ENCODE assay signal across 20 cellular contexts in the genomic region with DNA sequence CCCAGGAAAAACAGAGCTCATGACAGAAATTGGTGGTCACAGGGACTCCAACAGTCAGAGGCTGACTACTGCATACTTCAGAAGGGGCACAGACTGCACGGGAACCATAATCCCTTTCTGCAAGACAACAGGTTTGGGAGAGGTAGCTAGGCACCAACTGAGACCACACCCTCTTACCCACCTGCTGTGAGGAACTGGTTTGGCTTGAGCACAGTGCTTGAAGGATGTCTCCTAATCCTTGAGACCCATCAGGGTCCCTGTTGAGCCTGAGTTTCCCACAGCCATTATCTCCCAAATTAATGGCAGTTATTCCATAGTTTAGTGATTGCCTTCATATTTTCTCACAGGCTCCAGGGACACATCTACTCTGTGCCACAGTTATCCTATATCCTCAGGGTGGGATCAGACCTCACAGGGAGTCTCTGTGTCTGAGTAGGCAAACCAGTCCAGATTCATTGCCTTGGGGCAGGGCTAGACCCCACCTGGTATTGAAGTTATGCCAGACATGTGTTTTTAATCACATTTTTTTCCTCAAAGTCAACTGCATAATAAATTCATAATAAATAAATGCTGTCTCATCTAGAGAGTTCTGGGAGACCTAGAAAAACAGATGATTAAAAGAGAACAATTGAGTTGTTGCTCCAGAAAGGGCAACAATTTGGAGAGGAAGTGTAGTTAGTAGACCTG. TPM values are rescaled to one million over a fixed set of nuclear protein-coding genes. Genes with fewer than 3 reads are reported as not detected.
DNase-seq lines count a peak whose midpoint lies in the region; ATAC-seq, FAIRE-seq and TF ChIP-seq lines count a peak whose summit lies in the region.
"Had no signal": no experiment of that assay in that cellular context is flagged by ENCODE, and none has a peak within 500 bp of the region (broad histone marks: within the 10 kb centered on the region; RNA-seq: fewer than 3 reads in every experiment).

No MANE protein-coding gene starts in this region.

- no peaks in the 10 kb centered on the region for H3K9me3 ChIP-seq in iPS-20b (ENCODE audit: insufficient read depth, low read depth, low read length)
- no peaks in the 10 kb centered on the region for H3K9me3 ChIP-seq in ovary
- H3K9me3 ChIP-seq in CD4-positive, alpha-beta T cell (ENCODE audit: control insufficient read depth, low read length) = no peaks in the 10 kb centered on the region
- H3K9me3 ChIP-seq in upper lobe of right lung = no peaks in the 10 kb centered on the region
- H3K9me3 ChIP-seq: neutrophil, tibial nerve had no signal

- ATAC-seq in SK-N-SH treated with all-trans-retinoic acid at 6 μM for 48 hours (peak; percentile 18; the same call in 2 of the 3 replicates), upper lobe of right lung (no peak)
- no peak for ATAC-seq in CD4-positive, alpha-beta T cell (ENCODE audit: poor library complexity)
- ATAC-seq: activated CD4-positive, CD25-positive, alpha-beta regulatory T cell treated with anti-CD3 and anti-CD28 coated beads, Interleukin-2, amount 50 U/mL, for 24 hours had no signal

- FAIRE-seq in HTR-8/SVneo (lab: Jason Lieb, UNC) = peak; percentile 23
- FAIRE-seq: frontal cortex, H54, RCC 7860 had no signal

- H3K27me3 ChIP-seq in iPS-20b (ENCODE audit: insufficient read depth, low read length) = no peaks in the 10 kb centered on the region
- H3K27me3 ChIP-seq in ovary = no peaks in the 10 kb centered on the region
- H3K27me3 ChIP-seq in CD4-positive, alpha-beta T cell (ENCODE audit: control insufficient read depth, insufficient read depth, low read length) = no peaks in the 10 kb centered on the region
- H3K27me3 ChIP-seq in upper lobe of right lung = no peaks in the 10 kb centered on the region
- H3K27me3 ChIP-seq: dorsolateral prefrontal cortex, tibial nerve had no signal

- no peaks in the 10 kb centered on the region for H3K36me3 ChIP-seq in iPS-20b (ENCODE audit: insufficient read depth, low read depth, low read length)
- H3K36me3 ChIP-seq in ovary = no peaks in the 10 kb centered on the region
- no peaks in the 10 kb centered on the region for H3K36me3 ChIP-seq in upper lobe of right lung
- H3K36me3 ChIP-seq: neutrophil, tibial nerve had no signal

- no peaks in the 10 kb centered on the region for H3K36me3 Mint-ChIP-seq in CD4-positive, alpha-beta T cell (ENCODE audit: low read depth)

- CTCF ChIA-PET in CD4-positive, alpha-beta T cell (lab: Charles Lee) = no interaction called here

- DNase-seq in Daoy (ENCODE audit: low read depth) = peak; percentile 83
- DNase-seq in HTR-8/SVneo (ENCODE audit: insufficient read length, low spot score) = peak; percentile 29
- DNase-seq in ovary = no peak
- no peak for DNase-seq in CD4-positive, alpha-beta T cell
- DNase-seq in upper lobe of right lung = no peak
- no peak for DNase-seq in HT-29 (ENCODE audit: low spot score)
- DNase-seq: activated naive CD4-positive, alpha-beta T cell treated with anti-CD3 and anti-CD28 coated beads, Interleukin-2, amount 50 U/mL, for 16 hours; dorsolateral prefrontal cortex; KBM-7; midbrain; NCI-H446 treated with DMSO at 0.1 percent for 48 hours had no signal

- TF ChIP-seq EP300 in ovary (IDR thresholded peaks at IDR 0.05) = no peak

- no peak overlapping the region for H3K4me3 Mint-ChIP-seq in CD4-positive, alpha-beta T cell
- H3K4me3 Mint-ChIP-seq: T-helper 1 cell treated with Interleukin-12 subunit alpha and Interleukin-12 subunit beta and Interleukin-4 antibody, amounts not matched to agents 30 μg/mL and 1 μg/mL, for 36 hours had no signal

- peak overlapping the region; percentile 30; the same call in 1 of the 2 replicates for H3K4me3 ChIP-seq in iPS-20b (ENCODE audit: low read length)
- no peak overlapping the region for H3K4me3 ChIP-seq in ovary
- H3K4me3 ChIP-seq in upper lobe of right lung = no peak overlapping the region
- H3K4me3 ChIP-seq: dorsolateral prefrontal cortex, tibial nerve had no signal

- H3K27ac Mint-ChIP-seq in CD4-positive, alpha-beta T cell = no peak overlapping the region
- H3K27ac Mint-ChIP-seq: T-helper 1 cell treated with Interleukin-12 subunit alpha and Interleukin-12 subunit beta and Interleukin-4 antibody, amounts not matched to agents 30 μg/mL and 1 μg/mL, for 36 hours had no signal

- H3K9me3 Mint-ChIP-seq in CD4-positive, alpha-beta T cell = no peaks in the 10 kb centered on the region
- H3K9me3 Mint-ChIP-seq: T-helper 1 cell treated with Interleukin-12 subunit alpha and Interleukin-12 subunit beta and Interleukin-4 antibody, amounts not matched to agents 30 μg/mL and 1 μg/mL, for 36 hours had no signal

- no peak for TF ChIP-seq POLR2A in ovary (IDR thresholded peaks at IDR 0.05)

- POLR2A ChIA-PET in CD4-positive, alpha-beta T cell (lab: Charles Lee) = interaction anchor here (0.7 to 1.7 kb wide), 2 partner anchors 10 to 679 kb away, joined by 3 to 10 read pairs; a partner anchor contains a TSS

- H3K4me1 ChIP-seq in iPS-20b (ENCODE audit: insufficient read depth, low read length) (peaks cover 9% of the 10 kb centered on the region; the same call in 1 of the 2 replicates), ovary (ENCODE audit: insufficient read depth) (no peaks in the 10 kb centered on the region), upper lobe of right lung (peaks cover 13% of the 10 kb centered on the region)

- H3K4me1 Mint-ChIP-seq in CD4-positive, alpha-beta T cell (ENCODE audit: low read depth) = peaks cover 10% of the 10 kb centered on the region

- no peak overlapping the region for H3K27ac ChIP-seq in iPS-20b (ENCODE audit: low read length)
- H3K27ac ChIP-seq in ovary = no peak overlapping the region
- no peak overlapping the region for H3K27ac ChIP-seq in CD4-positive, alpha-beta T cell (ENCODE audit: low read depth, low read length)
- H3K27ac ChIP-seq in upper lobe of right lung = no peak overlapping the region
- H3K27ac ChIP-seq: dorsolateral prefrontal cortex, neutrophil, tibial nerve had no signal

- WGBS in ovary, 3 donors = 32 to 59% (median 40%) methylated on average over 1 of the region's 1 CpG

- H3K27me3 Mint-ChIP-seq in CD4-positive, alpha-beta T cell = peaks cover 25% of the 10 kb centered on the region

- no peak overlapping the region for H3K9ac ChIP-seq in iPS-20b (ENCODE audit: low read depth, low read length)

- TF ChIP-seq CTCF in ovary (IDR thresholded peaks at IDR 0.05) (no peak), upper lobe of right lung (IDR thresholded peaks at IDR 0.05) (no peak)
- no peak for TF ChIP-seq CTCF in CD4-positive, alpha-beta T cell (IDR thresholded peaks at IDR 0.05)

- intact Hi-C loops in ovary (cut with DNase I) (no loop called here), upper lobe of right lung (cut with DNase I) (no loop called here)
- intact Hi-C loops in CD4-positive, alpha-beta T cell (cut with DNase I, micrococcal nuclease) = loop anchor here in 1 of 2 experiments (5.0 kb wide), 1 partner anchor 39 kb away; no protein-coding TSS in a partner anchor

TF ChIP-seq in SK-N-SH treated with all-trans-retinoic acid at 6 μM for 48 hours, 23 proteins besides CTCF, POLR2A, EP300 and RAD21:
- TF ChIP-seq, protein P1, sequence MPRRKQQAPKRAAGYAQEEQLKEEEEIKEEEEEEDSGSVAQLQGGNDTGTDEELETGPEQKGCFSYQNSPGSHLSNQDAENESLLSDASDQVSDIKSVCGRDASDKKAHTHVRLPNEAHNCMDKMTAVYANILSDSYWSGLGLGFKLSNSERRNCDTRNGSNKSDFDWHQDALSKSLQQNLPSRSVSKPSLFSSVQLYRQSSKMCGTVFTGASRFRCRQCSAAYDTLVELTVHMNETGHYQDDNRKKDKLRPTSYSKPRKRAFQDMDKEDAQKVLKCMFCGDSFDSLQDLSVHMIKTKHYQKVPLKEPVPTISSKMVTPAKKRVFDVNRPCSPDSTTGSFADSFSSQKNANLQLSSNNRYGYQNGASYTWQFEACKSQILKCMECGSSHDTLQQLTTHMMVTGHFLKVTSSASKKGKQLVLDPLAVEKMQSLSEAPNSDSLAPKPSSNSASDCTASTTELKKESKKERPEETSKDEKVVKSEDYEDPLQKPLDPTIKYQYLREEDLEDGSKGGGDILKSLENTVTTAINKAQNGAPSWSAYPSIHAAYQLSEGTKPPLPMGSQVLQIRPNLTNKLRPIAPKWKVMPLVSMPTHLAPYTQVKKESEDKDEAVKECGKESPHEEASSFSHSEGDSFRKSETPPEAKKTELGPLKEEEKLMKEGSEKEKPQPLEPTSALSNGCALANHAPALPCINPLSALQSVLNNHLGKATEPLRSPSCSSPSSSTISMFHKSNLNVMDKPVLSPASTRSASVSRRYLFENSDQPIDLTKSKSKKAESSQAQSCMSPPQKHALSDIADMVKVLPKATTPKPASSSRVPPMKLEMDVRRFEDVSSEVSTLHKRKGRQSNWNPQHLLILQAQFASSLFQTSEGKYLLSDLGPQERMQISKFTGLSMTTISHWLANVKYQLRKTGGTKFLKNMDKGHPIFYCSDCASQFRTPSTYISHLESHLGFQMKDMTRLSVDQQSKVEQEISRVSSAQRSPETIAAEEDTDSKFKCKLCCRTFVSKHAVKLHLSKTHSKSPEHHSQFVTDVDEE (CRISPR knock-in tag; IDR thresholded peaks at IDR 0.05) = 0 out of 2 replicates have a peak, but pooled peaks have one; percentile 30
- TF ChIP-seq, protein P2, sequence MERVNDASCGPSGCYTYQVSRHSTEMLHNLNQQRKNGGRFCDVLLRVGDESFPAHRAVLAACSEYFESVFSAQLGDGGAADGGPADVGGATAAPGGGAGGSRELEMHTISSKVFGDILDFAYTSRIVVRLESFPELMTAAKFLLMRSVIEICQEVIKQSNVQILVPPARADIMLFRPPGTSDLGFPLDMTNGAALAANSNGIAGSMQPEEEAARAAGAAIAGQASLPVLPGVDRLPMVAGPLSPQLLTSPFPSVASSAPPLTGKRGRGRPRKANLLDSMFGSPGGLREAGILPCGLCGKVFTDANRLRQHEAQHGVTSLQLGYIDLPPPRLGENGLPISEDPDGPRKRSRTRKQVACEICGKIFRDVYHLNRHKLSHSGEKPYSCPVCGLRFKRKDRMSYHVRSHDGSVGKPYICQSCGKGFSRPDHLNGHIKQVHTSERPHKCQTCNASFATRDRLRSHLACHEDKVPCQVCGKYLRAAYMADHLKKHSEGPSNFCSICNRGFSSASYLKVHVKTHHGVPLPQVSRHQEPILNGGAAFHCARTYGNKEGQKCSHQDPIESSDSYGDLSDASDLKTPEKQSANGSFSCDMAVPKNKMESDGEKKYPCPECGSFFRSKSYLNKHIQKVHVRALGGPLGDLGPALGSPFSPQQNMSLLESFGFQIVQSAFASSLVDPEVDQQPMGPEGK (CRISPR knock-in tag; IDR thresholded peaks at IDR 0.05; ENCODE audit: borderline replicate concordance) = no peak

RNA-seq across cellular contexts. Expression of a gene that starts 9.3 kb away (rescaled TPM):
- 124 and 134 TPM in 2 replicates for total RNA-seq in Daoy (2014; rRNA removed; shearing (Covaris generic))
- total RNA-seq in ovary (100 to 1,000 TPM; 119 to 218 (median 173) TPM), upper lobe of right lung (260 TPM)
- polyA plus RNA-seq in ovary = 100 to 1,000 TPM in 1 of 2 donors, 10 to 100 TPM in 1; 61.2 to 276 TPM
- 100 to 1,000 TPM; 197 to 200 TPM for total RNA-seq in CD4-positive, alpha-beta T cell
- 35.6 and 37.2 TPM in 2 replicates for total RNA-seq in HT-29 (2014; rRNA removed; shearing (Covaris generic))

Comparison
In these comparisons a context has a peak if more than half of its experiments do, and no peak if none do; other contexts are left out.
1. DNase-seq: peak in Daoy (single experiment) and HTR-8/SVneo (single experiment); none in ovary (0 of 5), CD4-positive, alpha-beta T cell (0 of 10), upper lobe of right lung (single experiment) and HT-29 (single experiment).